6 cellular contexts compared by ENCODE assay signal in genomic region chr4:185626798-185627197, GRCh38.
"Had no signal": no experiment of that assay in that cellular context is flagged by ENCODE, and none has a peak within 500 bp of the region (broad histone marks: within the 10 kb centered on the region; RNA-seq: fewer than 3 reads in every experiment).

No MANE protein-coding gene starts in this region.

- H3K4me1 Mint-ChIP-seq: H9, IgD-negative memory B cell had no signal

- H3K4me3 ChIP-seq: GM23248 had no signal

- ATAC-seq: HepG2 had no signal

- H3K4me3 Mint-ChIP-seq: H9, IgD-negative memory B cell had no signal

- H3K27ac ChIP-seq: GM23248, HL-60 had no signal

- H3K27ac Mint-ChIP-seq: IgD-negative memory B cell had no signal

- H3K9me3 Mint-ChIP-seq: H9 had no signal

- H3K36me3 Mint-ChIP-seq: IgD-negative memory B cell had no signal

- DNase-seq: GM23248, H9, HCEC 1CT had no signal
